Comparison of ENCODE assay signal across 1 cellular context in the genomic region with DNA sequence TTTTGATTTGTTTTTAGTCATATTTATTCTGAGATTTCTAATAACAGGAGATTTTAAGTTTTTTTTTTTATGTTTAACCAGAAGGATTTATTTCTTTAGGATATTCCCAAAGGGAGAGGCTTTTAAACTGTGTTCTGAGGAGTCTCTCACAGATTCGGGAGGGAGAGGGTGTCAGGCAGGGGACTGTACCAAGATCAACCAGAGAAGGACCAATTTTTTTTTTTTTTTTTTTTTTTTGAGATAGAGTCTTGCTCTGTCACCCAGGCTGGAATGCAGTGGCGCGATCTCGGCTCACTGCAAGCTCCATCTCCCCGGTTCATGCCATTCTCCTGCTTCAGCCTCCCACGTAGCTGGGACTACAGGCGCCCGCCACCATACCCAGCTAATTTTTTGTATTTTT. TPM values are rescaled to one million over a fixed set of nuclear protein-coding genes. Genes with fewer than 3 reads are reported as not detected.
"Had no signal": no experiment of that assay in that cellular context is flagged by ENCODE, and none has a peak within 500 bp of the region (broad histone marks: within the 10 kb centered on the region; RNA-seq: fewer than 3 reads in every experiment).

No MANE protein-coding gene starts in this region.

RNA-seq across cellular contexts. Expression of a gene that starts 37.0 kb away (rescaled TPM):
- total RNA-seq: NCI-H460 had no signal
